9 cellular contexts compared by ENCODE assay signal in the genomic region with DNA sequence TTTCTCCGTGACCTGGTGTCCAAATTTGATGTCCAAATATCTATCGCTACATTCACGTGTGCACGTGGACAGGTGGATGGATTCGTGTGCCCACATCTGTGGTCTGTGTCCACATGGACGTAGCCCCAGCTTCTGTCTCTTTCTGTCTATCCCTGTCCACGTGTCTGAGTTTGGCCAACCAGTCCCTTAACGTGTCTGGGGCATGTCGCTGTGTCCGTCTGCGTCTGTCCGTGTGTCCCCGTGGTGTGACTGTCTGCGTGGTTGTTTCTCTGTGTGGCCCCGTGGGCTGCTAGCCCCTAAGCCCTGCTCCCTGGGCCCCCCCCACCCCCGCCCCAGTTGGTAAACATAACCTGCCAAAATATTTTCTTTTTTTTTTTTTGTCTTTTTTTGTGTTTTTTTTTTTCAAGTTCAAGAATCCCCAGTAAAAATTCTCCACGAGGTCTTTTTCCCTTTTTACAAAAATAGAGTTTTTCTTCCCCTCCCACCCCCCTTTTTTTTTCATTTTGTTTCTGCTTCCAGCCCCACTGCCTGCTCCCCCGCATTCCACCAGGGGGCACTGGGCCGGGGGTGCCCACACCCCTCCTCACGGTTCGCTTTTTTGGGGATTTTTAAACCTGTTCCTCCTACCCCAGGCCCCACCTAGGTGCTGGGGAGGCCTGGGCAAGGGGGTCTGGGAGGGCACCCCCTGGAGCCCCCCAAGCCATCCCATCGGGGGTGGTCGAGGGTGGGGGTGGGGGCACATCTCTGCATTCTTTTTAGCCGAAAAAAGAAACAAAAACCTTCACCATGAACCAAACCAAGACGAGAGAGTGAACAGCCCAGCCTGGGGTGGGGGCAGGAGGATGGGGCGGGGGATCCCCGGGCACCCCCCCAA.
A peak's percentile ranks its signal among the peaks of the same experiment; 100 is the strongest.
DNase-seq lines count a peak whose midpoint lies in the region; ATAC-seq and TF ChIP-seq lines count a peak whose summit lies in the region.
"Had no signal": no experiment of that assay in that cellular context is flagged by ENCODE, and none has a peak within 500 bp of the region (broad histone marks: within the 10 kb centered on the region; RNA-seq: fewer than 3 reads in every experiment).

No MANE protein-coding gene starts in this region.

- intact Hi-C loops in posterior cingulate gyrus (cut with DNase I) = no loop called here

- peak; percentile 31 for TF ChIP-seq CTCF in AG10803 (conservative IDR thresholded peaks at IDR 0.05; ENCODE audit: low read length)
- no peak for TF ChIP-seq CTCF in GM13976 (IDR thresholded peaks at IDR 0.05; ENCODE audit: borderline replicate concordance, control extremely low read depth, extremely low read depth, insufficient read depth, missing control alignments)
- peak; percentile 31 for TF ChIP-seq CTCF in WI38 (IDR thresholded peaks at IDR 0.05; ENCODE audit: low read depth, low read length)

- no peak for ATAC-seq in GM21381 (IDR thresholded peaks at IDR 0.05; ENCODE audit: unreplicated experiment)

- in situ Hi-C loops in GM13976 (cut with MboI; ENCODE audit: low sequenced_read_pairs, unreplicated experiment) = no loop called here

- DNase-seq in AG10803 (ENCODE audit: low read depth) (no peak), GM13976 (ENCODE audit: low spot score) (peak; percentile 74), iPS-NIHi11 (ENCODE audit: low spot score) (peak; percentile 85), posterior cingulate gyrus (no peak), DMS114 treated with DMSO at 0.1 percent for 48 hours (lab: John Stamatoyannopoulos, UW; ENCODE audit: unreplicated experiment) (no peak), glomerular visceral epithelial cell (ENCODE audit: extremely low spot score) (no peak)
- DNase-seq: NCI-H1417 treated with DMSO at 0.1 percent for 48 hours had no signal

- H3K4me3 ChIP-seq in AG10803 (ENCODE audit: low read length) (no peak overlapping the region), WI38 (ENCODE audit: low read depth, low read length) (no peak overlapping the region)

Comparison
In these comparisons a context has a peak if more than half of its experiments do, and no peak if none do; other contexts are left out.
1. DNase-seq: peak in GM13976 (single experiment) and iPS-NIHi11 (single experiment); none in AG10803 (single experiment), posterior cingulate gyrus (0 of 10), DMS114 treated with DMSO at 0.1 percent for 48 hours (single experiment) and glomerular visceral epithelial cell (single experiment).